ENCODE assay signal across 10 cellular contexts in the genomic region with DNA sequence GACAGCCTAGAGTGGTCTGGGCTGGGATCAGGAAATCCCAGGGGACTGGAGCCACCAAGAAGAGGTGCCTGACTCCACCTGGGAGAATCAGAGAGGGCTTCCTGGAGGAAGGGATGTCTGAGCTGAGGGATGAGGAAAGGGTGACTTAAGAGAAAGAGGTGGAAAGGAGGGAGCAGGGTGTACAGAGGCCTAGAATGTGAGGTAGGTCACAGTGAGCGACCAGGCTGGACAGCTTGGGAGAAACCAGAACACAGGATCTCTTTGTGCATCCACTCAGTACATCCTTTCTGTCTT. TPM values are rescaled to one million over a fixed set of nuclear protein-coding genes. Genes with fewer than 3 reads are reported as not detected.
A peak's percentile ranks its signal among the peaks of the same experiment; 100 is the strongest.
DNase-seq lines count a peak whose midpoint lies in the region; ATAC-seq and TF ChIP-seq lines count a peak whose summit lies in the region.
"Had no signal": no experiment of that assay in that cellular context is flagged by ENCODE, and none has a peak within 500 bp of the region (broad histone marks: within the 10 kb centered on the region; RNA-seq: fewer than 3 reads in every experiment).

No MANE protein-coding gene starts in this region.

- H3K27ac ChIP-seq in SJCRH30 (no peak overlapping the region; the same call in 1 of the 2 replicates), esophagus squamous epithelium (peak overlapping the region; percentile 93 to 96 (median 94))

- WGBS in esophagus squamous epithelium, 2 donors = 82 to 95% methylated on average over 1 of the region's 1 CpG

- H3K4me1 ChIP-seq in SJCRH30 (peaks cover 13% of the 10 kb centered on the region), esophagus squamous epithelium (peaks cover 22 to 37% (median 24%) of the 10 kb centered on the region in 3 donors)

- peak overlapping the region; percentile 69 for H3K4me3 ChIP-seq in GM12864 (ENCODE audit: low read depth, low read length)
- peak overlapping the region; percentile 65 for H3K4me3 ChIP-seq in SJCRH30
- H3K4me3 ChIP-seq in esophagus squamous epithelium = peak overlapping the region; percentile 77 to 92 (median 86)
- peak overlapping the region; percentile 76 for H3K4me3 ChIP-seq in retinal pigment epithelial cell (ENCODE audit: low read length)

- no peak for TF ChIP-seq POLR2A in esophagus squamous epithelium (IDR thresholded peaks at IDR 0.05)

- ATAC-seq in HG02763 (IDR thresholded peaks at IDR 0.05; ENCODE audit: unreplicated experiment) = no peak
- no peak for ATAC-seq in GM18520 (IDR thresholded peaks at IDR 0.05; ENCODE audit: unreplicated experiment)
- no peak for ATAC-seq in HG03520 (IDR thresholded peaks at IDR 0.05; ENCODE audit: unreplicated experiment)

- TF ChIP-seq CTCF in GM12864 (IDR thresholded peaks at IDR 0.05; ENCODE audit: low read depth, low read length, missing control alignments) (no peak), esophagus squamous epithelium (IDR thresholded peaks at IDR 0.05) (no peak), retinal pigment epithelial cell (conservative IDR thresholded peaks at IDR 0.05; ENCODE audit: low read depth, low read length) (no peak)

- intact Hi-C loops in esophagus squamous epithelium (cut with DNase I) = loop anchor here (10.0 kb wide), 1 partner anchor 61 kb away; a partner anchor contains a TSS

- no peaks in the 10 kb centered on the region for H3K9me3 ChIP-seq in SJCRH30 (replicated peaks)
- H3K9me3 ChIP-seq in esophagus squamous epithelium = no peaks in the 10 kb centered on the region

- no peak for DNase-seq in GM12864 (ENCODE audit: low read depth)
- no peak for DNase-seq in SJCRH30
- no peak for DNase-seq in esophagus squamous epithelium (lab: John Stamatoyannopoulos, UW)
- no peak for DNase-seq in retinal pigment epithelial cell (ENCODE audit: low read depth)
- no peak for DNase-seq in hippocampal formation (lab: John Stamatoyannopoulos, UW)
- DNase-seq: cortex of kidney, NCI-H446 treated with DMSO at 0.1 percent for 48 hours had no signal

- H3K27me3 ChIP-seq in SJCRH30 (no peaks in the 10 kb centered on the region), esophagus squamous epithelium (no peaks in the 10 kb centered on the region)

- peaks cover 16% of the 10 kb centered on the region for H3K36me3 ChIP-seq in SJCRH30
- peaks cover 4 to 74% (median 20%) of the 10 kb centered on the region in 3 donors for H3K36me3 ChIP-seq in esophagus squamous epithelium

RNA-seq across cellular contexts. Expression of a gene that starts 1.0 kb away (rescaled TPM):
- 212 and 217 TPM in 2 replicates for total RNA-seq in SJCRH30 (2014; rRNA removed; shearing (Covaris generic))
- 100 to 1,000 TPM in 3 of 4 donors, 10 to 100 TPM in 1; 97.9 to 157 (median 117) TPM for total RNA-seq in esophagus squamous epithelium

RNA-seq across cellular contexts. Expression of a gene that starts 1.6 kb away (rescaled TPM):
- total RNA-seq in SJCRH30 (2014; rRNA removed; shearing (Covaris generic)) = 140 and 153 TPM in 2 replicates
- 10 to 100 TPM; 41.7 to 58.0 (median 47.6) TPM for total RNA-seq in esophagus squamous epithelium

RNA-seq across cellular contexts. Expression of a gene that starts 5.3 kb away (rescaled TPM):
- total RNA-seq in SJCRH30 (2014; rRNA removed; shearing (Covaris generic)) = 0.79 and 1.4 TPM in 2 replicates
- not detected for total RNA-seq in esophagus squamous epithelium

RNA-seq across cellular contexts. Expression of a gene that starts 23.6 kb away (rescaled TPM):
- total RNA-seq in SJCRH30 (2014; rRNA removed; shearing (Covaris generic)) = 339 and 397 TPM in 2 replicates
- total RNA-seq in esophagus squamous epithelium = 100 to 1,000 TPM; 211 to 284 (median 266) TPM

RNA-seq across cellular contexts. Expression of a gene that starts 36.0 kb away (rescaled TPM):
- total RNA-seq in SJCRH30 (2014; rRNA removed; shearing (Covaris generic)) = 0.61 TPM in 1 of 2 replicates, not detected in the other
- 10 to 100 TPM in 1 of 4 donors, 1 to 10 TPM in 3; 2.0 to 15.8 (median 3.1) TPM for total RNA-seq in esophagus squamous epithelium
